23 cellular contexts compared by ENCODE assay signal in the genomic region with DNA sequence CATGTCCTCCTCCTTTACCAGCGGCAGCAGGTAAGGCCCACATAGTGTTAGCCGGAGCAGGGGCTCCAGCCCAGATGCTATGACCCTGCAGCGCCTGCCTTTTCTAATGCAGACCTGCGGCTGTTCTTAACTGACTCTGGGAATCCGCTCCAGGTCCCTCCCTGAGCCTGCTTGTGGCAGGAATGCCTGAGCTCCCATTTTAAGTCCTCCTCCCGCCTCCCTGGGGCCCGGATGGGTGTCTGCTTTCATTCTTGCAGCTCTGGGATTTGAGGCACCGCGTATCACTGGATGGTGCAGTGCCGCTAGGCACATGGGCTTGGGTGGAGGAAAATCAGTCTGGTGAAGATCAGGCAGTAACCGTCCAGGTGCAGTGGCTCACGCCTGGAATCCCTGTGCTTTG. TPM values are rescaled to one million over a fixed set of nuclear protein-coding genes. Genes with fewer than 3 reads are reported as not detected.
A peak's percentile ranks its signal among the peaks of the same experiment; 100 is the strongest.
DNase-seq lines count a peak whose midpoint lies in the region; ATAC-seq and TF ChIP-seq lines count a peak whose summit lies in the region.
"Had no signal": no experiment of that assay in that cellular context is flagged by ENCODE, and none has a peak within 500 bp of the region (broad histone marks: within the 10 kb centered on the region; RNA-seq: fewer than 3 reads in every experiment).

No MANE protein-coding gene starts in this region.

- H3K4me1 ChIP-seq in HUES48 (ENCODE audit: control insufficient read depth, insufficient read depth, low read length): peaks cover 31% of the 10 kb centered on the region
- H3K4me1 ChIP-seq in heart left ventricle: peaks cover 3 to 85% (median 64%) of the 10 kb centered on the region in 12 donors
- peaks cover 15% of the 10 kb centered on the region for H3K4me1 ChIP-seq in smooth muscle cell (ENCODE audit: low read depth)

- no peaks in the 10 kb centered on the region for H3K4me1 Mint-ChIP-seq in activated T-cell treated with anti-CD3 and anti-CD28 coated beads, Interleukin-2, amount 50 U/mL, for 72 hours (ENCODE audit: low read depth)

- no peaks in the 10 kb centered on the region for H3K27me3 ChIP-seq in HUES48 (ENCODE audit: control insufficient read depth, insufficient read depth, low read length)
- H3K27me3 ChIP-seq in heart left ventricle: no peaks in the 10 kb centered on the region
- no peaks in the 10 kb centered on the region for H3K27me3 ChIP-seq in smooth muscle cell (ENCODE audit: low read depth)
- H3K27me3 ChIP-seq: foreskin keratinocyte had no signal

- TF ChIP-seq POLR2A in heart left ventricle (IDR thresholded peaks at IDR 0.05): no peak

- H3K27ac ChIP-seq in HUES48 (ENCODE audit: low read depth, low read length) (peak overlapping the region; percentile 87), heart left ventricle (peak overlapping the region; percentile 19 to 88 (median 78)), smooth muscle cell (ENCODE audit: low read depth) (peak overlapping the region; percentile 24)
- H3K27ac ChIP-seq: foreskin keratinocyte, GM23248, WERI-Rb-1 had no signal

- H3F3A ChIP-seq in smooth muscle cell (ENCODE audit: low read depth): peaks cover 4% of the 10 kb centered on the region

- H3K79me2 ChIP-seq in smooth muscle cell (ENCODE audit: low read depth): peaks cover 18% of the 10 kb centered on the region

- H3K36me3 Mint-ChIP-seq in activated T-cell treated with anti-CD3 and anti-CD28 coated beads, Interleukin-2, amount 50 U/mL, for 72 hours (ENCODE audit: insufficient read depth in 2 of 2): no peaks in the 10 kb centered on the region
- H3K36me3 Mint-ChIP-seq: activated naive CD4-positive, alpha-beta T cell treated with anti-CD3 and anti-CD28 coated beads, Interleukin-2, amount 50 U/mL, for 72 hours had no signal

- intact Hi-C loops in heart left ventricle (cut with DNase I): loop anchor here in 4 of 10 donors (5.0 kb wide), 1 partner anchor 33 kb away; no protein-coding TSS in a partner anchor

- ATAC-seq in heart left ventricle: peak in 3 of 4 donors; percentile 28 to 37 (median 35)
- no peak for ATAC-seq in HG02884 (IDR thresholded peaks at IDR 0.05; ENCODE audit: unreplicated experiment)
- ATAC-seq in HG02973 (IDR thresholded peaks at IDR 0.05; ENCODE audit: unreplicated experiment): no peak
- no peak for ATAC-seq in activated T-cell treated with anti-CD3 and anti-CD28 coated beads, Interleukin-2, amount 50 U/mL, for 72 hours (replicated peaks in 1 of 2)
- ATAC-seq: activated naive CD4-positive, alpha-beta T cell treated with anti-CD3 and anti-CD28 coated beads, Interleukin-2, amount 50 U/mL, for 72 hours; activated T-helper 17 cell treated with anti-CD3 and anti-CD28 coated beads, Interleukin-2, amount 50 U/mL, for 72 hours; foreskin keratinocyte had no signal

- no peak overlapping the region for H2AFZ ChIP-seq in smooth muscle cell (ENCODE audit: low read depth)
- H2AFZ ChIP-seq: GM23248 had no signal

- DNase-seq in heart left ventricle (peak in 3 of 5 donors; percentile 50 to 64 (median 54)), left kidney (ENCODE audit: low read depth, low spot score) (peak; percentile 82), smooth muscle cell (lab: John Stamatoyannopoulos, UW; ENCODE audit: unreplicated experiment) (no peak), Ammon's horn (ENCODE audit: low spot score) (no peak)
- DNase-seq in activated T-cell treated with anti-CD3 and anti-CD28 coated beads, Interleukin-2, amount 50 U/mL, for 72 hours: no peak
- DNase-seq: activated CD4-positive, alpha-beta T cell treated with anti-CD3 and anti-CD28 coated beads, Interleukin-2, amount 50 U/mL, for 1 hour; aorta; effector CD4-positive, alpha-beta T cell; foreskin keratinocyte; GM23248; NCI-H1436 treated with DMSO at 0.1 percent for 48 hours; NCI-H2171; NCI-H524 treated with DMSO at 0.1 percent for 48 hours; occipital lobe; retina; RPMI8226; WERI-Rb-1 had no signal

- H3K9ac ChIP-seq in HUES48 (ENCODE audit: low read depth, low read length) (no peak overlapping the region), smooth muscle cell (ENCODE audit: low read depth) (no peak overlapping the region)
- H3K9ac ChIP-seq: GM23248 had no signal

- H4K20me1 ChIP-seq in smooth muscle cell (ENCODE audit: low read depth): peaks cover 77% of the 10 kb centered on the region

- TF ChIP-seq CTCF in heart left ventricle (IDR thresholded peaks at IDR 0.05) (no peak), smooth muscle cell (IDR thresholded peaks at IDR 0.05; ENCODE audit: borderline replicate concordance, insufficient read depth, poor library complexity, severe bottlenecking) (no peak)

- H3K4me3 Mint-ChIP-seq in activated T-cell treated with anti-CD3 and anti-CD28 coated beads, Interleukin-2, amount 50 U/mL, for 72 hours: no peak overlapping the region
- H3K4me3 Mint-ChIP-seq: activated T-helper 17 cell treated with anti-CD3 and anti-CD28 coated beads, Interleukin-2, amount 50 U/mL, for 72 hours; T-helper 2 cell treated with Interferon-gamma antibody and Interleukin-4, amounts not matched to agents 5 μg/mL and 100 μg/mL, for 36 hours had no signal

- 49 to 59% (median 56%) methylated on average over 12 of the region's 12 CpGs for WGBS in heart left ventricle, 4 donors
- 60% methylated on average over 12 of the region's 12 CpGs for WGBS in smooth muscle cell (ENCODE audit: low lambda C conversion rate)

- H3K4me2 ChIP-seq in smooth muscle cell: peak overlapping the region; percentile 29

- H3K27ac Mint-ChIP-seq in activated T-cell treated with anti-CD3 and anti-CD28 coated beads, Interleukin-2, amount 50 U/mL, for 72 hours: no peak overlapping the region
- H3K27ac Mint-ChIP-seq: activated naive CD4-positive, alpha-beta T cell treated with anti-CD3 and anti-CD28 coated beads, Interleukin-2, amount 50 U/mL, for 72 hours; activated T-helper 17 cell treated with anti-CD3 and anti-CD28 coated beads, Interleukin-2, amount 50 U/mL, for 72 hours; T-helper 2 cell treated with Interferon-gamma antibody and Interleukin-4, amounts not matched to agents 5 μg/mL and 100 μg/mL, for 36 hours had no signal

- H3K4me3 ChIP-seq in HUES48 (ENCODE audit: low read depth, low read length) (no peak overlapping the region), heart left ventricle (no peak overlapping the region), smooth muscle cell (no peak overlapping the region)
- H3K4me3 ChIP-seq: GM23248 had no signal

- H3K9me3 ChIP-seq in HUES48 (ENCODE audit: control insufficient read depth, insufficient read depth, low read length) (no peaks in the 10 kb centered on the region), heart left ventricle (no peaks in the 10 kb centered on the region), smooth muscle cell (replicated peaks; ENCODE audit: low read depth) (no peaks in the 10 kb centered on the region)

- H3K27me3 Mint-ChIP-seq in activated T-cell treated with anti-CD3 and anti-CD28 coated beads, Interleukin-2, amount 50 U/mL, for 72 hours (ENCODE audit: low read depth): peaks cover 6% of the 10 kb centered on the region
- H3K27me3 Mint-ChIP-seq: activated T-helper 17 cell treated with anti-CD3 and anti-CD28 coated beads, Interleukin-2, amount 50 U/mL, for 72 hours had no signal

- peaks cover 0 to 2% of the 10 kb centered on the region in 2 donors for H3K9me3 Mint-ChIP-seq in activated T-cell treated with anti-CD3 and anti-CD28 coated beads, Interleukin-2, amount 50 U/mL, for 72 hours
- H3K9me3 Mint-ChIP-seq: activated naive CD4-positive, alpha-beta T cell treated with anti-CD3 and anti-CD28 coated beads, Interleukin-2, amount 50 U/mL, for 72 hours; activated T-helper 17 cell treated with anti-CD3 and anti-CD28 coated beads, Interleukin-2, amount 50 U/mL, for 72 hours; T-helper 2 cell treated with Interferon-gamma antibody and Interleukin-4, amounts not matched to agents 5 μg/mL and 100 μg/mL, for 36 hours had no signal

- H3K36me3 ChIP-seq in HUES48 (ENCODE audit: control insufficient read depth, insufficient read depth, low read length) (no peaks in the 10 kb centered on the region), heart left ventricle (peaks cover 0 to 10% (median 0%) of the 10 kb centered on the region in 9 donors), smooth muscle cell (ENCODE audit: low read depth) (no peaks in the 10 kb centered on the region)

RNA-seq across cellular contexts. Expression of a gene that starts 7.6 kb away (rescaled TPM):
- total RNA-seq in heart left ventricle: 100 to 1,000 TPM in 8 of 9 donors, 10 to 100 TPM in 1; 70.0 to 387 (median 158) TPM
- 100 to 1,000 TPM; 109 to 120 TPM for polyA plus RNA-seq in heart left ventricle
- total RNA-seq in smooth muscle cell: 29.8 and 46.9 TPM in 2 replicates
- 14.4 and 17.7 TPM in 2 replicates for polyA plus RNA-seq in smooth muscle cell
- 1 to 10 TPM in 1 of 2 donors, under 1 TPM in 1; 0.58 to 1.2 TPM for total RNA-seq in activated T-cell treated with anti-CD3 and anti-CD28 coated beads, Interleukin-2, amount 50 U/mL, for 72 hours

Comparison
In these comparisons a context has a peak if more than half of its experiments do, and no peak if none do; other contexts are left out.
1. H3K27ac ChIP-seq: peak in every context shown above with its lines; median percentile 87 in HUES48; 78 in heart left ventricle; 24 in smooth muscle cell.
2. ATAC-seq: peak in heart left ventricle (3 of 4); none in HG02884 (single experiment), HG02973 (single experiment) and activated T-cell treated with anti-CD3 and anti-CD28 coated beads, Interleukin-2, amount 50 U/mL, for 72 hours (0 of 2).
3. DNase-seq: peak in heart left ventricle (3 of 5) and left kidney (single experiment); none in smooth muscle cell (single experiment), Ammon's horn (single experiment) and activated T-cell treated with anti-CD3 and anti-CD28 coated beads, Interleukin-2, amount 50 U/mL, for 72 hours (0 of 2).
4. RNA of a gene that starts 7.6 kb away (total RNA-seq): 70.0 to 387 TPM in heart left ventricle and 29.8 to 46.9 TPM in smooth muscle cell; 0.58 to 1.2 TPM in activated T-cell treated with anti-CD3 and anti-CD28 coated beads, Interleukin-2, amount 50 U/mL, for 72 hours; every median in the first group is over 10 times any median in the second.